Comparison of ENCODE assay signal across 25 cellular contexts in the genomic region with DNA sequence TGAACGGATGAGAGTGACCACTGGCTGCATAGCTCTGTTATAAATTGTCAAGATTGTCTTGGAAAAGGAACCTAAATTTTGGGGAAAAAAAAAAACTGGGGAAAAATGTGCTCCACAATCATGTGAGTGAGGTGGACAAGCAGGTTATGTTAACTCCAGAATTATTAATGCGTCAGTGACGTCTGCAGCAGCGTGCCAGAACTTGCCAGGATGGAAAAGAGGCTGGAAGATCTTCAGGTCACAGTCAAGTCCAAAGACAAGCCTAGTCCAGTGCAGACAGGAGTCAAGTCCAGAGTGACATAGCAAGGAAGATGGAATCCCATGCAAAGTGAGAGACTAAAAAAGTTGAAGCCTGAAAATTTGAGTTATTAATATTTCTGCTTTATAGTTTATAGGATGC.
"Had no signal": no experiment of that assay in that cellular context is flagged by ENCODE, and none has a peak within 500 bp of the region (broad histone marks: within the 10 kb centered on the region; RNA-seq: fewer than 3 reads in every experiment).

No MANE protein-coding gene starts in this region.

- H3K36me3 Mint-ChIP-seq: naive thymus-derived CD8-positive, alpha-beta T cell; stimulated activated memory B cell treated with anti-CD40 and anti-IgM and Interleukin-4, amounts not matched to agents 10 μg/mL and 1 μg/mL and 100 μg/mL, for 72 hours had no signal

- H3K79me2 ChIP-seq: parathyroid adenoma had no signal

- FAIRE-seq: colon had no signal

- H3K4me3 Mint-ChIP-seq: naive thymus-derived CD8-positive, alpha-beta T cell; neural crest cell; stimulated activated memory B cell treated with anti-CD40 and anti-IgM and Interleukin-4, amounts not matched to agents 10 μg/mL and 1 μg/mL and 100 μg/mL, for 72 hours; stimulated activated naive CD8-positive, alpha-beta T cell treated with anti-CD3 and anti-CD28 coated beads, Interleukin-15, Interleukin-2, amounts not matched to agents 100 ng/mL and 50 ng/mL, for 24 hours had no signal

- H3K27me3 Mint-ChIP-seq: stimulated activated memory B cell treated with anti-CD40 and anti-IgM and Interleukin-4, amounts not matched to agents 10 μg/mL and 1 μg/mL and 100 μg/mL, for 72 hours had no signal

- DNase-seq: cerebellar nuclear complex; dermis blood vessel endothelial cell; glutamatergic neuron; islet precursor cell; left ventricle myocardium inferior; lower lobe of right lung; mesendoderm; mucosa of descending colon; naive thymus-derived CD8-positive, alpha-beta T cell; nucleus accumbens; psoas muscle; retina; right lobe of liver; spleen; stimulated activated CD4-positive, alpha-beta T cell treated with anti-CD3 and anti-CD28 coated beads, Interleukin-15, amount 100 ng/mL, for 24 hours; stimulated activated CD4-positive, alpha-beta T cell treated with anti-CD3 and anti-CD28 coated beads, Interleukin-1b, Interleukin-23, amount 100 ng/mL, for 48 hours; stimulated activated CD4-positive, alpha-beta T cell treated with anti-CD3 and anti-CD28 coated beads, Interleukin-4, amount 100 ng/mL, for 24 hours; tibial artery; upper lobe of right lung had no signal

- H3K36me3 ChIP-seq: gastroesophageal sphincter, left ventricle myocardium inferior, lower lobe of right lung, right lobe of liver, spleen, tibial artery, upper lobe of right lung had no signal

- H2AFZ ChIP-seq: parathyroid adenoma had no signal

- H3K4me1 ChIP-seq: gastroesophageal sphincter, left ventricle myocardium inferior, lower lobe of right lung, parathyroid adenoma, right lobe of liver, tibial artery, upper lobe of right lung had no signal

- H3K4me1 Mint-ChIP-seq: stimulated activated memory B cell treated with anti-CD40 and anti-IgM and Interleukin-4, amounts not matched to agents 10 μg/mL and 1 μg/mL and 100 μg/mL, for 72 hours had no signal

- H3K4me3 ChIP-seq: gastroesophageal sphincter, left ventricle myocardium inferior, lower lobe of right lung, mucosa of descending colon, psoas muscle, right lobe of liver, spleen, tibial artery, upper lobe of right lung had no signal

- H3K27ac ChIP-seq: gastroesophageal sphincter, left ventricle myocardium inferior, lower lobe of right lung, parathyroid adenoma, psoas muscle, right lobe of liver, spleen, tibial artery, upper lobe of right lung had no signal

- H3K9ac ChIP-seq: parathyroid adenoma had no signal

- H3K9me3 ChIP-seq: gastroesophageal sphincter, left ventricle myocardium inferior, lower lobe of right lung, mucosa of descending colon, psoas muscle, right lobe of liver, spleen, tibial artery, upper lobe of right lung had no signal

- ATAC-seq: gastroesophageal sphincter; lower lobe of right lung; mucosa of descending colon; naive thymus-derived CD8-positive, alpha-beta T cell; psoas muscle; right lobe of liver; stimulated activated memory B cell treated with anti-CD40 and anti-IgM and Interleukin-4, amounts not matched to agents 10 μg/mL and 1 μg/mL and 100 μg/mL, for 72 hours; upper lobe of right lung had no signal

- H3K27me3 ChIP-seq: gastroesophageal sphincter, right lobe of liver, tibial artery, upper lobe of right lung had no signal

- H3K27ac Mint-ChIP-seq: naive thymus-derived CD8-positive, alpha-beta T cell; stimulated activated memory B cell treated with anti-CD40 and anti-IgM and Interleukin-4, amounts not matched to agents 10 μg/mL and 1 μg/mL and 100 μg/mL, for 72 hours; stimulated activated naive CD8-positive, alpha-beta T cell treated with anti-CD3 and anti-CD28 coated beads, Interleukin-15, Interleukin-2, amounts not matched to agents 100 ng/mL and 50 ng/mL, for 24 hours had no signal

- H3K9me3 Mint-ChIP-seq: naive thymus-derived CD8-positive, alpha-beta T cell; neural crest cell; stimulated activated memory B cell treated with anti-CD40 and anti-IgM and Interleukin-4, amounts not matched to agents 10 μg/mL and 1 μg/mL and 100 μg/mL, for 72 hours; stimulated activated naive CD8-positive, alpha-beta T cell treated with anti-CD3 and anti-CD28 coated beads, Interleukin-15, Interleukin-2, amounts not matched to agents 100 ng/mL and 50 ng/mL, for 24 hours had no signal
